ENCODE assay signal across 8 cellular contexts in the genomic region with DNA sequence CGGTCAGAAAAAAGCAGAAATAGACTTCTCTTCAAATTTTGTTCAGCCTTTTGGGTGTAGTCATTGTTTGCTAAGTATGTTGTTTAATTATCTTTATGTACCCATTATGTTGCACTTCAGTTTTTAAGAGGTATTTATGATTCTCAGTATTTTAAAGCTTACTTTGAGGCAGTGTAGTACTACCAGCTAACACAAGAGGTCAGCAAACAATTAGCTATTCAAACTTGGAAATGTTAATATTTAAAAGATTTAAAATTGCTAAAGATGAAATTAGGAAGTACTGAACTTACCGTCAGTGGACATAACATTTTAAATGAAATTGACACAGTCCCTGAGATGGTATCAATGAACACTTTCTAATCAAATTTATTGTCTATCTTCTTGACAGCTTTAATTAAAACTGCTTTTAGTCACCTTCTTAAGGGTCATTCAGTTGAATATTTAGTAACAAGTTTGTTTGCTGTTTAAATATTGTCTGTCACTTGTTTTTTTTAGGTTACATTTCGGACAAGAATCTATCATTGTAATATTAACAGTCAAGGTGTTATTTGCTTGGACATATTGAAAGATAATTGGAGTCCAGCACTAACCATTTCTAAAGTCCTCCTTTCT. TPM values are rescaled to one million over a fixed set of nuclear protein-coding genes. Genes with fewer than 3 reads are reported as not detected.
A peak's percentile ranks its signal among the peaks of the same experiment; 100 is the strongest.
DNase-seq lines count a peak whose midpoint lies in the region; ATAC-seq, FAIRE-seq and TF ChIP-seq lines count a peak whose summit lies in the region.

No MANE protein-coding gene starts in this region.

- H3K9me3 ChIP-seq in neural progenitor cell (ENCODE audit: low read depth), result no peaks in the 10 kb centered on the region

- ATAC-seq in GM19467 (IDR thresholded peaks at IDR 0.05; ENCODE audit: unreplicated experiment), result no peak
- ATAC-seq in activated naive CD8-positive, alpha-beta T cell treated with anti-CD3 and anti-CD28 coated beads, Interleukin-2, amount 50 U/mL, for 24 hours, result no peak

- H3K27me3 ChIP-seq in neural progenitor cell, result no peaks in the 10 kb centered on the region

- H3K4me2 ChIP-seq in neural progenitor cell, result no peak overlapping the region

- peak; percentile 12 for DNase-seq in GM12864 (ENCODE audit: low read depth)
- peak; percentile 6 for DNase-seq in NCI-H69 (lab: John Stamatoyannopoulos, UW)
- DNase-seq in neural progenitor cell (ENCODE audit: low spot score), result no peak
- no peak for DNase-seq in GM19240 (ENCODE audit: insufficient read length, low spot score)
- no peak for DNase-seq in activated naive CD8-positive, alpha-beta T cell treated with anti-CD3 and anti-CD28 coated beads, Interleukin-2, amount 50 U/mL, for 24 hours

- peaks cover 79% of the 10 kb centered on the region for H4K20me1 ChIP-seq in neural progenitor cell (ENCODE audit: low read depth)

- no peak overlapping the region for H3K4me3 Mint-ChIP-seq in neural progenitor cell
- H3K4me3 Mint-ChIP-seq in activated naive CD8-positive, alpha-beta T cell treated with anti-CD3 and anti-CD28 coated beads, Interleukin-2, amount 50 U/mL, for 24 hours, result no peak overlapping the region

- peaks cover 14% of the 10 kb centered on the region for H3K36me3 Mint-ChIP-seq in neural progenitor cell
- peaks cover 2% of the 10 kb centered on the region for H3K36me3 Mint-ChIP-seq in activated naive CD8-positive, alpha-beta T cell treated with anti-CD3 and anti-CD28 coated beads, Interleukin-2, amount 50 U/mL, for 24 hours (ENCODE audit: low read depth)

- no peak overlapping the region for H3K27ac ChIP-seq in 22Rv1
- no peak overlapping the region for H3K27ac ChIP-seq in neural progenitor cell

- H3K9me3 Mint-ChIP-seq in neural progenitor cell, result no peaks in the 10 kb centered on the region
- H3K9me3 Mint-ChIP-seq in activated naive CD8-positive, alpha-beta T cell treated with anti-CD3 and anti-CD28 coated beads, Interleukin-2, amount 50 U/mL, for 24 hours, result no peaks in the 10 kb centered on the region

- no peak overlapping the region for H2AFZ ChIP-seq in neural progenitor cell (replicated peaks)

- no peaks in the 10 kb centered on the region for H3K27me3 Mint-ChIP-seq in neural progenitor cell (ENCODE audit: insufficient read depth, low read depth)
- no peaks in the 10 kb centered on the region for H3K27me3 Mint-ChIP-seq in activated naive CD8-positive, alpha-beta T cell treated with anti-CD3 and anti-CD28 coated beads, Interleukin-2, amount 50 U/mL, for 24 hours

- H3K4me1 Mint-ChIP-seq in neural progenitor cell, result peaks cover 13% of the 10 kb centered on the region
- no peaks in the 10 kb centered on the region for H3K4me1 Mint-ChIP-seq in activated naive CD8-positive, alpha-beta T cell treated with anti-CD3 and anti-CD28 coated beads, Interleukin-2, amount 50 U/mL, for 24 hours

- H3K79me2 ChIP-seq in neural progenitor cell (ENCODE audit: low read depth), result peaks cover 83% of the 10 kb centered on the region

- no peak overlapping the region for H3K4me3 ChIP-seq in GM12864 (ENCODE audit: low read depth, low read length)
- no peak overlapping the region for H3K4me3 ChIP-seq in neural progenitor cell

- H3K9ac ChIP-seq in neural progenitor cell, result no peak overlapping the region

- peak; percentile 85 for TF ChIP-seq CTCF in 22Rv1 (IDR thresholded peaks at IDR 0.05)
- TF ChIP-seq CTCF in GM12864 (IDR thresholded peaks at IDR 0.05; ENCODE audit: low read depth, low read length, missing control alignments), result peak; percentile 58
- TF ChIP-seq CTCF in neural progenitor cell (IDR thresholded peaks at IDR 0.05), result peak; percentile 79

- peaks cover 24% of the 10 kb centered on the region for H3F3A ChIP-seq in neural progenitor cell (ENCODE audit: low read depth)

- FAIRE-seq in endometrium (lab: Jason Lieb, UNC), result peak; percentile 89

- H3K4me1 ChIP-seq in neural progenitor cell, result no peaks in the 10 kb centered on the region

- peaks cover 32% of the 10 kb centered on the region for H3K36me3 ChIP-seq in neural progenitor cell

- H3K27ac Mint-ChIP-seq in neural progenitor cell, result no peak overlapping the region
- H3K27ac Mint-ChIP-seq in activated naive CD8-positive, alpha-beta T cell treated with anti-CD3 and anti-CD28 coated beads, Interleukin-2, amount 50 U/mL, for 24 hours, result no peak overlapping the region

RNA-seq across cellular contexts. Expression of gene NKIRAS1, which starts 28.1 kb away (rescaled TPM):
- 17.3 and 30.9 TPM in 2 replicates for total RNA-seq in neural progenitor cell (ENCODE audit: low replicate concordance)

RNA-seq across cellular contexts. Expression of gene RPL15, which starts 28.2 kb away (rescaled TPM):
- total RNA-seq in neural progenitor cell (ENCODE audit: low replicate concordance), result 5,928 and 7,186 TPM in 2 replicates

RNA-seq across cellular contexts. Expression of gene NR1D2, which starts 56.4 kb away (rescaled TPM):
- total RNA-seq in neural progenitor cell (ENCODE audit: low replicate concordance), result 28.9 and 43.7 TPM in 2 replicates

Comparison
In these comparisons a context has a peak if more than half of its experiments do, and no peak if none do; other contexts are left out.
1. DNase-seq: peak in GM12864 (single experiment) and NCI-H69 (single experiment); none in neural progenitor cell (single experiment), GM19240 (single experiment) and activated naive CD8-positive, alpha-beta T cell treated with anti-CD3 and anti-CD28 coated beads, Interleukin-2, amount 50 U/mL, for 24 hours (single experiment).
2. Peak in every context shown above with its lines, with median percentiles within 50 percentile points of each other: CTCF ChIP-seq.